ENCODE assay signal across 1 cellular context in the genomic region with DNA sequence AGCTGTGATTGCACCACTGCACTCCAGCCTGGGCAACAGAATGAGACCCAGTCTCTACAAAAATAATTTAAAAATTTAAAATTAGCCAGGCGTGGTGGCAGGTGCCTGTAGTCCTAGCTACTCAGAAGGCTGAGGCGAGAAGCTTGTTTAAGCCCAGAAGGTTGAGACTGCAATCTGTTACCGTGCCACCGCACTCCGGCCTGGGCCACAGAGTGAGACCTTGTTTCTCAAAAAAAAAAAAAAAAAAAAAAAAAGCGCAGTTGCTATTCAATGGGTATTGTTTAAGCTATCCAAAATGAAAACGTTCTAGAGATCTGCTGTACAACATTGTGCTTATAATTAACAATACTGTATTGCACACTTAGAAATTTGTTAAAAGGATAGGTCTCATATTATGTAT.
TF ChIP-seq lines count a peak whose summit lies in the region.

No MANE protein-coding gene starts in this region.

TF ChIP-seq in GM12878, 131 proteins besides CTCF, POLR2A, EP300 and RAD21:
- TF ChIP-seq KAT2A (conservative IDR thresholded peaks at IDR 0.05; ENCODE audit: control insufficient read depth, low read depth, low read length) (no peak), IRF5 (IDR thresholded peaks at IDR 0.05; ENCODE audit: borderline replicate concordance) (no peak), MEF2A (IDR thresholded peaks at IDR 0.05; ENCODE audit: insufficient read depth, low read depth, low read length) (no peak), RUNX3 (IDR thresholded peaks at IDR 0.05; ENCODE audit: low read length) (peak; percentile 14; the same call in 1 of the 2 replicates), ZNF384 (IDR thresholded peaks at IDR 0.05; ENCODE audit: borderline replicate concordance, low read depth, low read length) (peak; percentile 78)
